Comparison of ENCODE assay signal across 1 cellular context in the genomic region with DNA sequence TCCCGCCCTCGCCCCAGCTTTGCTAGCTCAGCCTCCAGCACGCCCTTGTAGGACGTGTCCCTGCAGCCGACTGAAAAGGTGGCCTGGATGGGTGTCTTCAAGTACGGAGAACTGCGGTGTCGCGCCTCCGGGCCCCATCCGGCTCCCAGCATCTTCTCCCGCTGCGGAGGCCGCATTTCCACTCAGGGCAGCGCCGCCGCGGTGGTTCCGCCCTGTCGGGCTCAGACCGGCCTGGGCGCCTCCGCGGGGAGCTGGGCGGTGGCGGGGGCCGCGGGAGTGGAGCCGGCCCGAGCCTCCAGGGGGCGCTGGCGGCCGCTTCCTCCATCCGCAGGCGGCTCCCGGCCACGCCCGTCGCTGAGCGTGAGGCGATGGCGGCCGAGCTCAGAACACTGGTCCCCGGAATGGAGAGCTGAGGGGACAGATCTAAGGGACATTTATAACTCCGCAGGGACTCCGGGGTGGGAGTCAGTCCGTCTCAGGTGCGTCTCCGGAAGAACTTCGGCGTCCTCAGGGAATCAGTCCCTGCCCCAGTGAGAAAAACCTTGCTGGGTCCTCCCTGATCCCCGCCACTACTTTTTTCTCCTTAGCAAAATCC.
TF ChIP-seq lines count a peak whose summit lies in the region.

No MANE protein-coding gene starts in this region.

TF ChIP-seq in A549, 52 proteins besides CTCF, POLR2A, EP300 and RAD21 (continued from another document):
- TF ChIP-seq, protein P1, sequence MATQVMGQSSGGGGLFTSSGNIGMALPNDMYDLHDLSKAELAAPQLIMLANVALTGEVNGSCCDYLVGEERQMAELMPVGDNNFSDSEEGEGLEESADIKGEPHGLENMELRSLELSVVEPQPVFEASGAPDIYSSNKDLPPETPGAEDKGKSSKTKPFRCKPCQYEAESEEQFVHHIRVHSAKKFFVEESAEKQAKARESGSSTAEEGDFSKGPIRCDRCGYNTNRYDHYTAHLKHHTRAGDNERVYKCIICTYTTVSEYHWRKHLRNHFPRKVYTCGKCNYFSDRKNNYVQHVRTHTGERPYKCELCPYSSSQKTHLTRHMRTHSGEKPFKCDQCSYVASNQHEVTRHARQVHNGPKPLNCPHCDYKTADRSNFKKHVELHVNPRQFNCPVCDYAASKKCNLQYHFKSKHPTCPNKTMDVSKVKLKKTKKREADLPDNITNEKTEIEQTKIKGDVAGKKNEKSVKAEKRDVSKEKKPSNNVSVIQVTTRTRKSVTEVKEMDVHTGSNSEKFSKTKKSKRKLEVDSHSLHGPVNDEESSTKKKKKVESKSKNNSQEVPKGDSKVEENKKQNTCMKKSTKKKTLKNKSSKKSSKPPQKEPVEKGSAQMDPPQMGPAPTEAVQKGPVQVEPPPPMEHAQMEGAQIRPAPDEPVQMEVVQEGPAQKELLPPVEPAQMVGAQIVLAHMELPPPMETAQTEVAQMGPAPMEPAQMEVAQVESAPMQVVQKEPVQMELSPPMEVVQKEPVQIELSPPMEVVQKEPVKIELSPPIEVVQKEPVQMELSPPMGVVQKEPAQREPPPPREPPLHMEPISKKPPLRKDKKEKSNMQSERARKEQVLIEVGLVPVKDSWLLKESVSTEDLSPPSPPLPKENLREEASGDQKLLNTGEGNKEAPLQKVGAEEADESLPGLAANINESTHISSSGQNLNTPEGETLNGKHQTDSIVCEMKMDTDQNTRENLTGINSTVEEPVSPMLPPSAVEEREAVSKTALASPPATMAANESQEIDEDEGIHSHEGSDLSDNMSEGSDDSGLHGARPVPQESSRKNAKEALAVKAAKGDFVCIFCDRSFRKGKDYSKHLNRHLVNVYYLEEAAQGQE (IDR thresholded peaks at IDR 0.05): no peak
- no peak for TF ChIP-seq ZSCAN20 (CRISPR knock-in tag; IDR thresholded peaks at IDR 0.05)
- TF ChIP-seq RCOR1 (IDR thresholded peaks at IDR 0.05; ENCODE audit: low read depth, low read length): no peak
- no peak for TF ChIP-seq RNF2 (IDR thresholded peaks at IDR 0.05; ENCODE audit: borderline replicate concordance, low read depth)
- peak in 1 of 2 experiments; percentile 53; a peak in 2 of 5 replicates for TF ChIP-seq JUN (IDR thresholded peaks at IDR 0.05)
- no peak for TF ChIP-seq HOXA7 (CRISPR knock-in tag; IDR thresholded peaks at IDR 0.05)
- TF ChIP-seq BHLHE40 (IDR thresholded peaks at IDR 0.05; ENCODE audit: low read depth, low read length): no peak
- TF ChIP-seq, protein P2, sequence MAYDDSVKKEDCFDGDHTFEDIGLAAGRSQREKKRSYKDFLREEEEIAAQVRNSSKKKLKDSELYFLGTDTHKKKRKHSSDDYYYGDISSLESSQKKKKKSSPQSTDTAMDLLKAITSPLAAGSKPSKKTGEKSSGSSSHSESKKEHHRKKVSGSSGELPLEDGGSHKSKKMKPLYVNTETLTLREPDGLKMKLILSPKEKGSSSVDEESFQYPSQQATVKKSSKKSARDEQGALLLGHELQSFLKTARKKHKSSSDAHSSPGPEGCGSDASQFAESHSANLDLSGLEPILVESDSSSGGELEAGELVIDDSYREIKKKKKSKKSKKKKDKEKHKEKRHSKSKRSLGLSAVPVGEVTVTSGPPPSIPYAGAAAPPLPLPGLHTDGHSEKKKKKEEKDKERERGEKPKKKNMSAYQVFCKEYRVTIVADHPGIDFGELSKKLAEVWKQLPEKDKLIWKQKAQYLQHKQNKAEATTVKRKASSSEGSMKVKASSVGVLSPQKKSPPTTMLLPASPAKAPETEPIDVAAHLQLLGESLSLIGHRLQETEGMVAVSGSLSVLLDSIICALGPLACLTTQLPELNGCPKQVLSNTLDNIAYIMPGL (CRISPR knock-in tag; IDR thresholded peaks at IDR 0.05; ENCODE audit: borderline replicate concordance): no peak
- TF ChIP-seq SMC3 (IDR thresholded peaks at IDR 0.05): peak; percentile 47; the same call in 2 of the 3 replicates
- peak; percentile 56; the same call in 1 of the 2 replicates for TF ChIP-seq PHF8 (IDR thresholded peaks at IDR 0.05; ENCODE audit: borderline replicate concordance, low read depth)
